ENCODE assay signal across 18 cellular contexts in genomic region chr12:78530065-78530765, GRCh38.
DNase-seq lines count a peak whose midpoint lies in the region; ATAC-seq, FAIRE-seq and TF ChIP-seq lines count a peak whose summit lies in the region.
"Had no signal": no experiment of that assay in that cellular context is flagged by ENCODE, and none has a peak within 500 bp of the region (broad histone marks: within the 10 kb centered on the region; RNA-seq: fewer than 3 reads in every experiment).

No MANE protein-coding gene starts in this region.

- H3K4me3 Mint-ChIP-seq in Caco-2 (ENCODE audit: unreplicated experiment), result no peak overlapping the region
- H3K4me3 Mint-ChIP-seq: CD4-positive, alpha-beta memory T cell; neural crest cell had no signal

- TF ChIP-seq CTCF in H1 (IDR thresholded peaks at IDR 0.05; ENCODE audit: control extremely low read depth in 1 of 3, insufficient read depth in 1 of 3, low read depth in 1 of 3, low read length in 3 of 3) (no peak), Caco-2 (IDR thresholded peaks at IDR 0.05; ENCODE audit: insufficient read depth in 1 of 2, low read depth in 1 of 2, low read length in 1 of 2, severe bottlenecking in 1 of 2, unreplicated experiment in 1 of 2) (no peak), right atrium auricular region (IDR thresholded peaks at IDR 0.05) (no peak)

- 58% methylated on average over 4 of the region's 4 CpGs; no CpG with 5 or more reads in 1 of the 2 experiments for WGBS in H1 (ENCODE audit: extremely low coverage in 1 of 2, insufficient coverage in 1 of 2, insufficient read length in 1 of 2, insufficient replicate concordance in 2 of 2, low coverage in 1 of 2, low lambda C conversion rate in 2 of 2, missing lambda C conversion rate in 1 of 2), 2 experiments
- WGBS in mesodermal cell (ENCODE audit: insufficient coverage in 2 of 2), 2 experiments, result 80% methylated on average over 1 of the region's 4 CpGs; no CpG with 5 or more reads in 1 of the 2 experiments

- intact Hi-C loops in Caco-2 (cut with micrococcal nuclease; ENCODE audit: unreplicated experiment), result no loop called here

- peak overlapping the region; percentile 12 to 41; a peak in 3 of 4 replicates for H3K4me2 ChIP-seq in H1 (ENCODE audit: insufficient read depth in 1 of 2, low read depth in 2 of 2, low read length in 2 of 2)

- H2BK120ac ChIP-seq in H1 (replicated peaks; ENCODE audit: low read depth, low read length), result no peak overlapping the region

- CTCF ChIA-PET in H1 (lab: Charles Lee; ENCODE audit: partially characterized antibody), result no interaction called here
- CTCF ChIA-PET in Caco-2 (lab: Charles Lee), result no interaction called here

- no peak overlapping the region for H2BK5ac ChIP-seq in H1 (ENCODE audit: low read depth, low read length)

- H3K4me3 ChIP-seq in H1 (ENCODE audit: extremely low read depth in 1 of 4, insufficient read depth in 2 of 4, low read depth in 3 of 4, low read length in 4 of 4) (no peak overlapping the region), mesodermal cell (ENCODE audit: extremely low read depth, insufficient read depth, low read length, poor library complexity, severe bottlenecking) (no peak overlapping the region), Caco-2 (ENCODE audit: low read depth, low read length) (no peak overlapping the region), right atrium auricular region (no peak overlapping the region)
- H3K4me3 ChIP-seq: gastroesophageal sphincter, left ventricle myocardium inferior had no signal

- FAIRE-seq in H1 (lab: Jason Lieb, UNC), result no peak
- FAIRE-seq: GM19239 had no signal

- POLR2A ChIA-PET in H1 (lab: Charles Lee; ENCODE audit: partially characterized antibody), result no interaction called here
- POLR2A ChIA-PET in Caco-2 (lab: Charles Lee), result no interaction called here

- TF ChIP-seq RAD21 in H1 (IDR thresholded peaks at IDR 0.05 in 1 of 2, conservative IDR thresholded peaks at IDR 0.05 in 1 of 2; ENCODE audit: low read depth in 2 of 2, low read length in 2 of 2), result no peak

- H3K18ac ChIP-seq in H1 (ENCODE audit: extremely low read depth, low read length), result no peak overlapping the region

- H2AK5ac ChIP-seq in H1 (ENCODE audit: low read depth, low read length), result no peak overlapping the region

- H3K27ac Mint-ChIP-seq in Caco-2 (ENCODE audit: unreplicated experiment), result no peak overlapping the region
- H3K27ac Mint-ChIP-seq: CD4-positive, alpha-beta memory T cell had no signal

- H3K14ac ChIP-seq in H1 (ENCODE audit: insufficient read length), result no peak overlapping the region

- H3K56ac ChIP-seq in H1 (replicated peaks; ENCODE audit: insufficient read length, low read depth, low read length), result no peak overlapping the region

- peak; percentile 40 for DNase-seq in COLO829 (ENCODE audit: low spot score)
- peak; percentile 21 for DNase-seq in NCI-H187 treated with DMSO at 0.1 percent for 48 hours (lab: John Stamatoyannopoulos, UW)
- DNase-seq in H1 (ENCODE audit: low read depth in 1 of 2, low spot score in 2 of 2), result no peak
- no peak for DNase-seq in Caco-2
- no peak for DNase-seq in activated CD4-positive, CD25-positive, alpha-beta regulatory T cell (lab: John Stamatoyannopoulos, UW)
- no peak for DNase-seq in right atrium auricular region (ENCODE audit: low spot score)
- DNase-seq: activated CD4-positive, alpha-beta T cell treated with anti-CD3 and anti-CD28 coated beads, Interleukin-2, amount 50 U/mL, for 4 hours; activated naive CD4-positive, alpha-beta T cell treated with Interleukin-2 at 50 U/mL for 16 hours; CD4-positive, alpha-beta memory T cell; H7; left ventricle myocardium inferior; NCI-H2029; T-helper 2 cell had no signal

- no peaks in the 10 kb centered on the region for H4K20me1 ChIP-seq in H1 (replicated peaks in 1 of 2; ENCODE audit: control insufficient read depth in 1 of 2, insufficient read depth in 2 of 2, low read length in 2 of 2)

- no peak overlapping the region for H2BK15ac ChIP-seq in H1 (ENCODE audit: low read length)

- H3K4me1 ChIP-seq in H1 (replicated peaks in 1 of 4; ENCODE audit: control insufficient read depth in 3 of 4, insufficient read depth in 4 of 4, low read length in 3 of 4) (peaks cover 2 to 17% (median 13%) of the 10 kb centered on the region in 4 experiments; a peak in 5 of 7 replicates), mesodermal cell (ENCODE audit: control insufficient read depth, insufficient read depth, low read length, poor library complexity, severe bottlenecking) (peaks cover 9% of the 10 kb centered on the region), Caco-2 (no peaks in the 10 kb centered on the region), right atrium auricular region (no peaks in the 10 kb centered on the region)
- H3K4me1 ChIP-seq: gastroesophageal sphincter, left ventricle myocardium inferior had no signal

- no peak overlapping the region for H3K23ac ChIP-seq in H1 (ENCODE audit: insufficient read length)

- no peak overlapping the region for H3K4ac ChIP-seq in H1 (replicated peaks; ENCODE audit: insufficient read length, low read depth, low read length)

- H4K5ac ChIP-seq in H1 (ENCODE audit: insufficient read length, low read depth, low read length), result no peak overlapping the region

- BruUV-seq in Caco-2 (replicated peaks; lab: Mats Ljungman, UMichigan), result no TSS peak

- no peak overlapping the region for H3K9ac ChIP-seq in H1 (replicated peaks in 1 of 4; ENCODE audit: extremely low read depth in 1 of 4, low read depth in 3 of 4, low read length in 3 of 4)

- no peaks in the 10 kb centered on the region for H3K9me3 Mint-ChIP-seq in Caco-2 (ENCODE audit: unreplicated experiment)
- H3K9me3 Mint-ChIP-seq: neural crest cell had no signal

- H2AFZ ChIP-seq in H1 (ENCODE audit: low read length), result no peak overlapping the region

- H3K9me3 ChIP-seq in H1 (ENCODE audit: insufficient read depth in 2 of 2, low read depth in 1 of 2, low read length in 1 of 2) (no peaks in the 10 kb centered on the region), mesodermal cell (ENCODE audit: control insufficient read depth, low read length) (no peaks in the 10 kb centered on the region), Caco-2 (no peaks in the 10 kb centered on the region), right atrium auricular region (no peaks in the 10 kb centered on the region)
- H3K9me3 ChIP-seq: gastroesophageal sphincter had no signal

- no peak for ATAC-seq in GM21825 (IDR thresholded peaks at IDR 0.05; ENCODE audit: unreplicated experiment)
- ATAC-seq: gastroesophageal sphincter had no signal

- H3K79me2 ChIP-seq in H1 (ENCODE audit: control insufficient read depth in 1 of 2, insufficient read depth in 2 of 2, low read length in 2 of 2), result no peaks in the 10 kb centered on the region

- H3K27me3 Mint-ChIP-seq in Caco-2 (ENCODE audit: insufficient read depth, unreplicated experiment), result no peaks in the 10 kb centered on the region
- H3K27me3 Mint-ChIP-seq: CD4-positive, alpha-beta memory T cell had no signal

- H3K23me2 ChIP-seq in H1 (ENCODE audit: low read depth, low read length), result no peaks in the 10 kb centered on the region

- H3K36me3 ChIP-seq in H1 (ENCODE audit: control insufficient read depth in 2 of 4, insufficient read depth in 4 of 4, low read length in 3 of 4) (no peaks in the 10 kb centered on the region), mesodermal cell (ENCODE audit: control insufficient read depth, insufficient read depth, low read length) (no peaks in the 10 kb centered on the region), Caco-2 (ENCODE audit: control insufficient read depth, insufficient read depth, low read length) (no peaks in the 10 kb centered on the region), right atrium auricular region (no peaks in the 10 kb centered on the region)
- H3K36me3 ChIP-seq: gastroesophageal sphincter, left ventricle myocardium inferior had no signal

- H2BK12ac ChIP-seq in H1 (ENCODE audit: low read depth, low read length), result no peak overlapping the region

- TF ChIP-seq EP300 in H1 (IDR thresholded peaks at IDR 0.05; ENCODE audit: borderline replicate concordance in 1 of 2, low read depth in 2 of 2, low read length in 2 of 2), result no peak; a peak in 1 of 3 replicates

- no peak overlapping the region for H2BK20ac ChIP-seq in H1 (ENCODE audit: low read length)

- H3K36me3 Mint-ChIP-seq in Caco-2 (ENCODE audit: insufficient read depth, unreplicated experiment), result no peaks in the 10 kb centered on the region
- H3K36me3 Mint-ChIP-seq: CD4-positive, alpha-beta memory T cell had no signal

- no peaks in the 10 kb centered on the region for H3K4me1 Mint-ChIP-seq in Caco-2 (ENCODE audit: low read depth, unreplicated experiment)
- H3K4me1 Mint-ChIP-seq: CD4-positive, alpha-beta memory T cell had no signal

- H3K79me1 ChIP-seq in H1 (ENCODE audit: low read depth, low read length), result no peaks in the 10 kb centered on the region

- no peak for TF ChIP-seq POLR2A in H1 (IDR thresholded peaks at IDR 0.05; ENCODE audit: control extremely low read depth in 1 of 2, low read depth in 2 of 2, low read length in 2 of 2)

- H3K27me3 ChIP-seq in H1 (replicated peaks in 1 of 4; ENCODE audit: control insufficient read depth in 3 of 4, extremely low read depth in 1 of 4, insufficient read depth in 3 of 4, low read length in 3 of 4) (no peaks in the 10 kb centered on the region), Caco-2 (replicated peaks; ENCODE audit: control insufficient read depth, insufficient read depth, low read length) (no peaks in the 10 kb centered on the region), right atrium auricular region (no peaks in the 10 kb centered on the region)
- H3K27me3 ChIP-seq: gastroesophageal sphincter had no signal

- H4K91ac ChIP-seq in H1 (replicated peaks; ENCODE audit: insufficient read length, low read length), result no peak overlapping the region

- H3K27ac ChIP-seq in H1 (ENCODE audit: low read depth, low read length) (no peak overlapping the region), mesodermal cell (ENCODE audit: low read depth, low read length, severe bottlenecking) (peak overlapping the region; percentile 46), right atrium auricular region (no peak overlapping the region)
- H3K27ac ChIP-seq: gastroesophageal sphincter, left ventricle myocardium inferior had no signal

- no peak overlapping the region for H4K8ac ChIP-seq in H1 (ENCODE audit: extremely low read depth, insufficient read depth, low read length)

TF ChIP-seq in H1, 55 proteins besides CTCF, POLR2A, EP300 and RAD21:
- no peak for TF ChIP-seq ATF3 (IDR thresholded peaks at IDR 0.05; ENCODE audit: insufficient read depth, low read depth, low read length)
- TF ChIP-seq CEBPB (IDR thresholded peaks at IDR 0.05; ENCODE audit: low read depth, low read length), result peak; percentile 57; the same call in 1 of the 2 replicates

Comparison
In these comparisons a context has a peak if more than half of its experiments do, and no peak if none do; other contexts are left out.
1. DNase-seq: peak in COLO829 (single experiment) and NCI-H187 treated with DMSO at 0.1 percent for 48 hours (single experiment); none in H1 (0 of 2), Caco-2 (0 of 2), activated CD4-positive, CD25-positive, alpha-beta regulatory T cell (0 of 4) and right atrium auricular region (single experiment).